In genomic region chr5:33080287-33080686, GRCh38 we compare ENCODE assay signal across 22 cellular contexts.
"Had no signal": no experiment of that assay in that cellular context is flagged by ENCODE, and none has a peak within 500 bp of the region (broad histone marks: within the 10 kb centered on the region; RNA-seq: fewer than 3 reads in every experiment).

No MANE protein-coding gene starts in this region.

- H3K4me1 ChIP-seq: SJCRH30 had no signal

- DNase-seq: Karpas-422, KG1, MG63, NCI-H1092, NCI-H1105 treated with DMSO at 0.1 percent for 48 hours, NCI-H1417 treated with DMSO at 0.1 percent for 48 hours, NCI-H146, NCI-H1694 treated with DMSO at 0.1 percent for 48 hours, NCI-H1930, NCI-H2081, NCI-H2107, NCI-H446, NCI-H510A, NCI-H524 treated with DMSO at 0.1 percent for 48 hours, NCI-H69, NCI-H774, RPMI8226, SHP77 treated with DMSO at 0.1 percent for 48 hours, SJCRH30 had no signal

- H3K27ac ChIP-seq: HL-60, SJCRH30 had no signal

- H3K4me3 ChIP-seq: MG63, SJCRH30 had no signal

- H3K27me3 ChIP-seq: MG63, SJCRH30 had no signal

- ATAC-seq: SK-N-SH treated with all-trans-retinoic acid at 6 μM for 48 hours had no signal

- H3K9me3 ChIP-seq: MG63, SJCRH30 had no signal

- FAIRE-seq: RCC 7860 had no signal

- H3K36me3 ChIP-seq: MG63, SJCRH30 had no signal
